ENCODE assay signal across 8 cellular contexts in the genomic region with DNA sequence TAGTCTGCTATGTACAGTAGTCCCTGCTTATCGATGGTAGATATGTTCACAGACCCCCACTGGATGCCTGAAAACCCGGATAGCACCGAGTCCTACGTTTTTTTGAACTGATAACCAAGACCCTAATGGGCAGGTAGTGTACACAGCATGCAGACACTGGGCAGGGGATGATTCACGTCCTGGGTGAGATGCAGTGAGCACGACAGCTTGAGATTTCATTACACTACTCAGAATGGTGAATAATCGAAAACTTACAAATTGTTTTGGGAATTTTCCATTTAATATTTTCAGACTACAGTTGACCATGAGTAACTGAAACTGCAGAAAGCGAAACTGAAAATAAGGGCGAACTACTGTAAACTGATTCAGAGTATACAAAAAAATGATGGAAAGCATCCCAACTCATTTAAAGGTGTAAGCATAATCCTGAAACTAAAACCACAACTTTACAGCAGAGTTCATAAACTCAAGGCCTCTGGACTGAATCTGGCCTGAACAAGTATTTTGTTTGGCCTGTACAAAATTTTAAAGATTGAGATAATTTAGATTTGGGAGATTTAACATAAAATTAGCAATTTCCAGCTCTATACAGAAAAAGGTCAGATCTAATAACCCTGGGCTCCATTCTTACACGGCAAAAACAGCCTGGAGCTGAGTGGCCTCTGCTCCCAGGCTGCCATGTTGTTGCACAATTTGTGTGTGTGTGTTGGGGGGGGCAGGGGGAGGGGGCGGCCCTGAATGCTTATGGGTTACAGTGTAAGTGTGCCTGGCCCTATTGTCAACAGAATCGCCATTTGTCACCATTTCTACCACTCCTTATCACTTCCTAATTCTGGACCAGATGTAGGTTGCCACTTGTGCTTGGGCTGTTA. TPM values are rescaled to one million over a fixed set of nuclear protein-coding genes. Genes with fewer than 3 reads are reported as not detected.
DNase-seq lines count a peak whose midpoint lies in the region; ATAC-seq, FAIRE-seq and TF ChIP-seq lines count a peak whose summit lies in the region.

No MANE protein-coding gene starts in this region.

- intact Hi-C loops in ascending aorta (cut with DNase I) = loop anchor here (5.0 kb wide), 1 partner anchor 48 kb away; no protein-coding TSS in a partner anchor

- no peak for TF ChIP-seq CTCF in ascending aorta (IDR thresholded peaks at IDR 0.05)

- FAIRE-seq in GM18507 (lab: Jason Lieb, UNC) = peak; percentile 89

- H3K27me3 ChIP-seq in ascending aorta = no peaks in the 10 kb centered on the region

- no peaks in the 10 kb centered on the region for H3K9me3 ChIP-seq in ascending aorta

- DNase-seq in GM18507 (ENCODE audit: extremely low spot score, insufficient read length, low read depth) (no peak), NCI-H774 (lab: John Stamatoyannopoulos, UW) (peak; percentile 48), ascending aorta (ENCODE audit: low spot score in 2 of 2) (no peak), left kidney (ENCODE audit: low read depth, low spot score) (peak; percentile 5), NCI-H82 treated with DMSO at 0.1 percent for 48 hours (lab: John Stamatoyannopoulos, UW; ENCODE audit: unreplicated experiment) (no peak), SHP77 (lab: John Stamatoyannopoulos, UW) (no peak)
- peak; percentile 37 for DNase-seq in stimulated activated naive CD8-positive, alpha-beta T cell treated with anti-CD3 and anti-CD28 coated beads, Interleukin-15, Interleukin-2, amounts not matched to agents 100 U/mL and 50 U/mL, for 24 hours

- peak overlapping the region; percentile 41 to 56 for H3K4me3 ChIP-seq in ascending aorta

- peak; percentile 97 for ATAC-seq in stimulated activated naive CD8-positive, alpha-beta T cell treated with anti-CD3 and anti-CD28 coated beads, Interleukin-15, Interleukin-2, amounts not matched to agents 100 U/mL and 50 U/mL, for 24 hours
- no peak for ATAC-seq in HG03571 (IDR thresholded peaks at IDR 0.05; ENCODE audit: unreplicated experiment)

- peak overlapping the region; percentile 52 to 70 for H3K27ac ChIP-seq in ascending aorta

- peaks cover 3 to 6% of the 10 kb centered on the region in 2 donors for H3K4me1 ChIP-seq in ascending aorta

- peaks cover 4 to 6% of the 10 kb centered on the region in 2 donors for H3K36me3 ChIP-seq in ascending aorta

RNA-seq across cellular contexts. Expression of gene RNF24, which starts 34.9 kb away (rescaled TPM):
- 12.0 TPM for total RNA-seq in ascending aorta

Comparison
In these comparisons a context has a peak if more than half of its experiments do, and no peak if none do; other contexts are left out.
1. DNase-seq: peak in NCI-H774 (single experiment), left kidney (single experiment) and stimulated activated naive CD8-positive, alpha-beta T cell treated with anti-CD3 and anti-CD28 coated beads, Interleukin-15, Interleukin-2, amounts not matched to agents 100 U/mL and 50 U/mL, for 24 hours (single experiment); none in GM18507 (single experiment), ascending aorta (0 of 2), NCI-H82 treated with DMSO at 0.1 percent for 48 hours (single experiment) and SHP77 (0 of 2).